ENCODE assay signal across 19 cellular contexts in the genomic region with DNA sequence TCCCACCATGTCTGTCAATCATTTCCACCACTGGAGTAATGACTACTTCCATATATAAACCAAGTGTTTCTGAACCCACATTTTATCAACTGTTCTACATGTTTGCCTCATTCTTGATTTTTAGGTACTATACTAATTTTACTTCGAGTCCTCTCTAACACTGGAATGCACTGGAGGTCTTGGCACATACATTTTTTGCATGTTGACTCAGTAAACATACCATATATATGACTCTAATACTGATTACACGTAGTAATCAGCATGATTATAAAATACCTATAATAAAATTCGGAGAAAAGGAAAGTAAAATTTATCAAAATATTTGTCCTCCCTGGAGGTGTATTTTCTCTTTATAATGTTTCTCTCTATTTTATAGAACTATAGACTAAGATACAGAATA.
DNase-seq lines count a peak whose midpoint lies in the region; FAIRE-seq and TF ChIP-seq lines count a peak whose summit lies in the region.
"Had no signal": no experiment of that assay in that cellular context is flagged by ENCODE, and none has a peak within 500 bp of the region (broad histone marks: within the 10 kb centered on the region; RNA-seq: fewer than 3 reads in every experiment).

No MANE protein-coding gene starts in this region.

- H3K36me3 ChIP-seq in adipocyte (ENCODE audit: control insufficient read depth, insufficient read depth, low read length, severe bottlenecking), result no peaks in the 10 kb centered on the region
- H3K36me3 ChIP-seq: HAP-1 had no signal

- DNase-seq in adipocyte (ENCODE audit: low read depth) (peak; percentile 26), choroid plexus epithelial cell (ENCODE audit: low read depth) (peak; percentile 28), substantia nigra (lab: John Stamatoyannopoulos, UW) (no peak), SHP77 treated with DMSO at 0.1 percent for 48 hours (lab: John Stamatoyannopoulos, UW) (no peak), ecto neural progenitor cell (ENCODE audit: low spot score) (no peak)
- DNase-seq: C1 segment of cervical spinal cord; Calu3; CD4-positive, alpha-beta memory T cell; COR-L47; DMS53; DMS79 treated with DMSO at 0.1 percent for 48 hours; GF-D8; GOT3; HFFc6 had no signal

- H3K4me3 ChIP-seq in adipocyte (ENCODE audit: low read length), result no peak overlapping the region
- no peak overlapping the region for H3K4me3 ChIP-seq in choroid plexus epithelial cell (ENCODE audit: low read depth, low read length)
- H3K4me3 ChIP-seq: HAP-1 had no signal

- TF ChIP-seq CTCF in choroid plexus epithelial cell (conservative IDR thresholded peaks at IDR 0.05; ENCODE audit: low read depth, low read length), result no peak

- peaks cover 2% of the 10 kb centered on the region for H3K27me3 ChIP-seq in adipocyte (replicated peaks; ENCODE audit: control insufficient read depth, insufficient read depth, low read length)

- FAIRE-seq in G401.6 (lab: Jason Lieb, UNC), result peak; percentile 31
- FAIRE-seq: GM12891, GM18507, H54 had no signal

- peaks cover 11% of the 10 kb centered on the region for H3K9me3 ChIP-seq in adipocyte (ENCODE audit: control insufficient read depth, low read length)
- H3K9me3 ChIP-seq: HAP-1 had no signal

- H3K9ac ChIP-seq in adipocyte (ENCODE audit: low read length), result no peak overlapping the region

- no peak overlapping the region for H3K27ac ChIP-seq in substantia nigra (ENCODE audit: low read depth, low read length, poor library complexity, severe bottlenecking)

- no peaks in the 10 kb centered on the region for H3K4me1 ChIP-seq in adipocyte (ENCODE audit: control insufficient read depth, insufficient read depth, low read length)
- H3K4me1 ChIP-seq: HAP-1 had no signal

Comparison
In these comparisons a context has a peak if more than half of its experiments do, and no peak if none do; other contexts are left out.
1. DNase-seq: peak in adipocyte (single experiment) and choroid plexus epithelial cell (single experiment); none in substantia nigra (0 of 49), SHP77 treated with DMSO at 0.1 percent for 48 hours (single experiment) and ecto neural progenitor cell (single experiment).